ENCODE assay signal across 1 cellular context in the genomic region with DNA sequence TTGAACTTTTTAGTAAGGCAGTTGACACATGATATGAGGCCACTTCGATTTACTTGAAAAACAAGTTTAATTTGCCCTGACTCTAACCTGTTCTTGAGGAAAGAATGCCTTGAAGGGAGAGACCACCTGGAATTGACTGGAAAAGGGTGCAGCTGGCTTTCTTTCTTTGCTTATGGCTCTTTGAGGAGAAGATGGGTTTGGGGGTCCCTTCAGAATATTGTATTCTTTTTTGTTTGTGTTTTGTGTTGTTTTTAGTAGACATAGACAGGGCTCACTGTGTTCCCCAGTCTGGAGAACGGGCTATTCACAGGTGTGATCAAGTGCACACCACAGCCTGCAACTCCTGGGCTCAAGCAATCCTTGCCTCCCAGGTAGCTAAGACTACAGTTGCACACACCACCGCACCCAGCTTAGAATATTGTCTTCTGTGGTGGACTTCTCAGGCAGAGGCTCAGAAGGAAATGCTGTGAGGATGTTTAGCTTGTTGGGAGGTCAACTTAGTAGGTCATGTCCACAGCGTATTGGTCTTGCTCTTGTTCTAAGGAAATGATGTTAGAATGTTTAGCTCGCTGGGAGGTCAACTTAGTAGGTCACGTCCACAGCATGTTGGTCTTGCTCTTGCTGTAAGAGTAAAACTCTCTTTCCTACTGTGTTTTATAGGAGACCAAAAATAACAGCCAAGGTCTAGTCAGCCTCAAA.
TF ChIP-seq lines count a peak whose summit lies in the region.

No MANE protein-coding gene starts in this region.

TF ChIP-seq in HepG2, 621 proteins besides CTCF, POLR2A, EP300 and RAD21 (continued from another document):
- TF ChIP-seq, protein P1, sequence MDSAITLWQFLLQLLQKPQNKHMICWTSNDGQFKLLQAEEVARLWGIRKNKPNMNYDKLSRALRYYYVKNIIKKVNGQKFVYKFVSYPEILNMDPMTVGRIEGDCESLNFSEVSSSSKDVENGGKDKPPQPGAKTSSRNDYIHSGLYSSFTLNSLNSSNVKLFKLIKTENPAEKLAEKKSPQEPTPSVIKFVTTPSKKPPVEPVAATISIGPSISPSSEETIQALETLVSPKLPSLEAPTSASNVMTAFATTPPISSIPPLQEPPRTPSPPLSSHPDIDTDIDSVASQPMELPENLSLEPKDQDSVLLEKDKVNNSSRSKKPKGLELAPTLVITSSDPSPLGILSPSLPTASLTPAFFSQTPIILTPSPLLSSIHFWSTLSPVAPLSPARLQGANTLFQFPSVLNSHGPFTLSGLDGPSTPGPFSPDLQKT (CRISPR knock-in tag; IDR thresholded peaks at IDR 0.05; ENCODE audit: borderline replicate concordance): no peak
- no peak for TF ChIP-seq FOXA3 (CRISPR knock-in tag; IDR thresholded peaks at IDR 0.05)
- no peak for TF ChIP-seq ZEB1 (IDR thresholded peaks at IDR 0.05; ENCODE audit: insufficient replicate concordance, low read depth)
- TF ChIP-seq, protein P2, sequence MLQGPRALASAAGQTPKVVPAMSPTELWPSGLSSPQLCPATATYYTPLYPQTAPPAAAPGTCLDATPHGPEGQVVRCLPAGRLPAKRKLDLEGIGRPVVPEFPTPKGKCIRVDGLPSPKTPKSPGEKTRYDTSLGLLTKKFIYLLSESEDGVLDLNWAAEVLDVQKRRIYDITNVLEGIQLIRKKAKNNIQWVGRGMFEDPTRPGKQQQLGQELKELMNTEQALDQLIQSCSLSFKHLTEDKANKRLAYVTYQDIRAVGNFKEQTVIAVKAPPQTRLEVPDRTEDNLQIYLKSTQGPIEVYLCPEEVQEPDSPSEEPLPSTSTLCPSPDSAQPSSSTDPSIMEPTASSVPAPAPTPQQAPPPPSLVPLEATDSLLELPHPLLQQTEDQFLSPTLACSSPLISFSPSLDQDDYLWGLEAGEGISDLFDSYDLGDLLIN (CRISPR knock-in tag; IDR thresholded peaks at IDR 0.05; ENCODE audit: borderline replicate concordance): peak; percentile 15; the same call in 1 of the 2 replicates
TF ChIP-seq in HepG2: peak in this region for 34.
